14 cellular contexts compared by ENCODE assay signal in genomic region chr17:1555618-1556471, GRCh38. TPM values are rescaled to one million over a fixed set of nuclear protein-coding genes. Genes with fewer than 3 reads are reported as not detected.
DNase-seq lines count a peak whose midpoint lies in the region; ATAC-seq, FAIRE-seq and TF ChIP-seq lines count a peak whose summit lies in the region.
"Had no signal": no experiment of that assay in that cellular context is flagged by ENCODE, and none has a peak within 500 bp of the region (broad histone marks: within the 10 kb centered on the region; RNA-seq: fewer than 3 reads in every experiment).

No MANE protein-coding gene starts in this region.

- POLR2A ChIA-PET in GM12878 (lab: Charles Lee) = interaction anchor here (0.6 kb wide), 1 partner anchor 227 kb away, joined by 3 read pairs; no protein-coding TSS in a partner anchor
- POLR2A ChIA-PET in A673 (lab: Charles Lee; ENCODE audit: low non-redundant PET) = no interaction called here

- H3K4me1 Mint-ChIP-seq in mesothelial cell of epicardium = peaks cover 13% of the 10 kb centered on the region

- 1% methylated on average over 15 of the region's 15 CpGs for WGBS in GM12878 (ENCODE audit: insufficient coverage, insufficient replicate concordance, low lambda C conversion rate, missing lambda C conversion rate)

- intact Hi-C loops in GM12878 (cut with micrococcal nuclease; ENCODE audit: unreplicated experiment) (no loop called here), A673 (cut with micrococcal nuclease; ENCODE audit: unreplicated experiment) (no loop called here)

- CTCF ChIA-PET in GM12878 (lab: Yijun Ruan, JAX) (interaction anchor here (0.9 to 4.1 kb wide), 5 partner anchors 18 to 190 kb away, joined by 3 to 17 read pairs (median 7); no protein-coding TSS in a partner anchor), A673 (lab: Charles Lee) (no interaction called here)

- SMC1A ChIA-PET in GM12878 (lab: Charles Lee; ENCODE audit: uncharacterized antibody, unreplicated experiment) = interaction anchor here (0.9 to 1.5 kb wide), 6 partner anchors 23 to 187 kb away, joined by 3 to 4 read pairs (median 3); no protein-coding TSS in a partner anchor

- H3K27ac ChIP-seq in DOHH2 (ENCODE audit: low read depth, low read length) = peak overlapping the region; percentile 45; the same call in 1 of the 2 replicates
- H3K27ac ChIP-seq in GM12878 (ENCODE audit: control insufficient read depth, insufficient read depth) = peak overlapping the region; percentile 69
- no peak overlapping the region for H3K27ac ChIP-seq in osteoblast (ENCODE audit: low read depth, low read length)
- no peak overlapping the region for H3K27ac ChIP-seq in A673 (ENCODE audit: low read depth, low read length, poor library complexity, severe bottlenecking)

- peaks cover 12% of the 10 kb centered on the region for H3K36me3 Mint-ChIP-seq in mesothelial cell of epicardium

- peak overlapping the region; percentile 54 for H3K4me2 ChIP-seq in DOHH2 (ENCODE audit: low read length)
- peak overlapping the region; percentile 85 for H3K4me2 ChIP-seq in GM12878 (ENCODE audit: control insufficient read depth, insufficient read depth)
- no peak overlapping the region for H3K4me2 ChIP-seq in osteoblast (ENCODE audit: insufficient read depth, low read length)

- peak overlapping the region; percentile 35; the same call in 1 of the 2 replicates for H3K9ac ChIP-seq in GM12878 (ENCODE audit: control insufficient read depth, insufficient read depth, low read length)

- H3K4me3 ChIP-seq in DOHH2 (ENCODE audit: low read length) = peak overlapping the region; percentile 23; the same call in 1 of the 2 replicates
- no peak overlapping the region for H3K4me3 ChIP-seq in GM12878
- no peak overlapping the region for H3K4me3 ChIP-seq in osteoblast (ENCODE audit: insufficient read depth, low read length)
- H3K4me3 ChIP-seq in A673 (ENCODE audit: low read depth, low read length, poor library complexity, severe bottlenecking) = no peak overlapping the region

- H2AFZ ChIP-seq in GM12878 (ENCODE audit: control insufficient read depth, low read depth, low read length) (peak overlapping the region; percentile 46), osteoblast (ENCODE audit: low read length) (no peak overlapping the region)

- no peak for TF ChIP-seq POLR2A in GM12878 (IDR thresholded peaks at IDR 0.05; ENCODE audit: low read depth, low read length)

- H3K27ac Mint-ChIP-seq in mesothelial cell of epicardium = no peak overlapping the region
- H3K27ac Mint-ChIP-seq: activated naive CD4-positive, alpha-beta T cell treated with anti-CD3 and anti-CD28 coated beads, Interleukin-2, amount 50 U/mL, for 24 hours had no signal

- no peak overlapping the region for H3K4me3 Mint-ChIP-seq in mesothelial cell of epicardium
- H3K4me3 Mint-ChIP-seq: activated naive CD4-positive, alpha-beta T cell treated with anti-CD3 and anti-CD28 coated beads, Interleukin-2, amount 50 U/mL, for 24 hours had no signal

- H3K27me3 Mint-ChIP-seq in mesothelial cell of epicardium (ENCODE audit: low read depth) = no peaks in the 10 kb centered on the region
- H3K27me3 Mint-ChIP-seq: activated naive CD4-positive, alpha-beta T cell treated with anti-CD3 and anti-CD28 coated beads, Interleukin-2, amount 50 U/mL, for 24 hours; naive thymus-derived CD8-positive, alpha-beta T cell had no signal

- no peak for TF ChIP-seq RAD21 in GM12878 (IDR thresholded peaks at IDR 0.05; ENCODE audit: insufficient read depth, low read depth, low read length)

- in situ Hi-C loops in KBM-7 (cut with MboI; ENCODE audit: low pct_unique_long_range_greater_than_20kb, low sequenced_read_pairs) = no loop called here
- in situ Hi-C loops in GM12878 (cut with MboI) = no loop called here

- H3K27me3 ChIP-seq in DOHH2 (ENCODE audit: control insufficient read depth, low read length) (no peaks in the 10 kb centered on the region), GM12878 (replicated peaks in 1 of 2; ENCODE audit: control insufficient read depth in 2 of 2, insufficient read depth in 2 of 2, low read length in 1 of 2) (no peaks in the 10 kb centered on the region), osteoblast (ENCODE audit: insufficient read depth, low read length) (no peaks in the 10 kb centered on the region), A673 (replicated peaks; ENCODE audit: insufficient read depth, low read depth, low read length, poor library complexity) (no peaks in the 10 kb centered on the region)

- TF ChIP-seq CTCF in DOHH2 (IDR thresholded peaks at IDR 0.05; ENCODE audit: low read depth, low read length, poor library complexity, severe bottlenecking) = no peak
- no peak for TF ChIP-seq CTCF in GM12878 (IDR thresholded peaks at IDR 0.05 in 2 of 3, conservative IDR thresholded peaks at IDR 0.05 in 1 of 3; ENCODE audit: control insufficient read depth in 2 of 3, extremely low read depth in 1 of 3, insufficient read depth in 1 of 3, low read depth in 3 of 3, low read length in 3 of 3)
- TF ChIP-seq CTCF in osteoblast (IDR thresholded peaks at IDR 0.05; ENCODE audit: extremely low read depth, low read depth, low read length) = no peak
- TF ChIP-seq CTCF in mesothelial cell of epicardium (IDR thresholded peaks at IDR 0.05; ENCODE audit: unreplicated experiment) = no peak
- TF ChIP-seq CTCF in A673 (conservative IDR thresholded peaks at IDR 0.05; ENCODE audit: low read depth, low read length) = no peak

- peaks cover 9% of the 10 kb centered on the region; the same call in 1 of the 2 replicates for H3F3A ChIP-seq in DOHH2 (ENCODE audit: control insufficient read depth, insufficient read depth)

- peak; percentile 62 for FAIRE-seq in GM12878 (lab: Jason Lieb, UNC)
- FAIRE-seq: TTC549 had no signal

- BruUV-seq in GM12878 (replicated peaks; lab: Mats Ljungman, UMichigan) = no TSS peak
- BruUV-seq in A673 (replicated peaks; lab: Mats Ljungman, UMichigan) = no TSS peak

- RAD21 ChIA-PET in GM12878 (lab: Charles Lee; ENCODE audit: unreplicated experiment) = interaction anchor here (0.8 to 2.1 kb wide), 5 partner anchors 18 to 191 kb away, joined by 3 to 6 read pairs (median 4); partner anchors contain the start of genes INPP5K and RILP

- DNase-seq in KBM-7 (peak; percentile 85), GM12878 (ENCODE audit: low read depth, low spot score) (peak; percentile 43), osteoblast (ENCODE audit: insufficient read length, low spot score, missing footprints) (peak; percentile 3), mesothelial cell of epicardium (ENCODE audit: low spot score in 2 of 2, unreplicated experiment in 2 of 2) (no peak), NCI-H1694 (lab: John Stamatoyannopoulos, UW) (no peak), A673 (ENCODE audit: low spot score) (no peak)
- DNase-seq in stimulated activated CD4-positive, alpha-beta T cell treated with anti-CD3 and anti-CD28 coated beads, Interleukin-15, amount 100 ng/mL, for 24 hours = no peak
- DNase-seq: hippocampal formation; MM.1S; naive thymus-derived CD8-positive, alpha-beta T cell; NCI-H526 treated with DMSO at 0.1 percent for 48 hours had no signal

- H3K9me3 Mint-ChIP-seq in mesothelial cell of epicardium = no peaks in the 10 kb centered on the region
- H3K9me3 Mint-ChIP-seq: activated naive CD4-positive, alpha-beta T cell treated with anti-CD3 and anti-CD28 coated beads, Interleukin-2, amount 50 U/mL, for 24 hours; naive thymus-derived CD8-positive, alpha-beta T cell had no signal

- H3K9me3 ChIP-seq in DOHH2 (ENCODE audit: control insufficient read depth, insufficient read depth, low read length) (no peaks in the 10 kb centered on the region), GM12878 (replicated peaks; ENCODE audit: control insufficient read depth, insufficient read depth, low read length) (no peaks in the 10 kb centered on the region), osteoblast (ENCODE audit: low read depth, low read length) (no peaks in the 10 kb centered on the region), A673 (ENCODE audit: low read depth, low read length, poor library complexity, severe bottlenecking) (no peaks in the 10 kb centered on the region)

- peak; percentile 81 for ATAC-seq in GM12878
- ATAC-seq: naive thymus-derived CD8-positive, alpha-beta T cell had no signal

- H3K36me3 ChIP-seq in DOHH2 (ENCODE audit: control insufficient read depth, low read length) (peaks cover 83% of the 10 kb centered on the region), GM12878 (ENCODE audit: control insufficient read depth in 2 of 2, insufficient read depth in 2 of 2, low read length in 1 of 2) (peaks cover 8 to 11% of the 10 kb centered on the region in 2 experiments; a peak in 3 of 4 replicates), osteoblast (ENCODE audit: insufficient read depth, low read length) (peaks cover 31% of the 10 kb centered on the region), A673 (ENCODE audit: insufficient read depth, low read length, poor library complexity, severe bottlenecking) (peaks cover 4% of the 10 kb centered on the region)

- peaks cover 22% of the 10 kb centered on the region for H4K20me1 ChIP-seq in DOHH2 (ENCODE audit: control insufficient read depth, insufficient read depth, low read depth, low read length)
- H4K20me1 ChIP-seq in GM12878 (ENCODE audit: control insufficient read depth, insufficient read depth) = peaks cover 6% of the 10 kb centered on the region; the same call in 1 of the 2 replicates
- peaks cover 59% of the 10 kb centered on the region for H4K20me1 ChIP-seq in osteoblast (ENCODE audit: insufficient read depth, low read length)

- no peaks in the 10 kb centered on the region for H3K9me2 ChIP-seq in DOHH2 (replicated peaks; ENCODE audit: control insufficient read depth, low read length)

- H3K4me1 ChIP-seq in DOHH2 (ENCODE audit: control insufficient read depth, low read length) (peaks cover 44% of the 10 kb centered on the region), GM12878 (ENCODE audit: control insufficient read depth, insufficient read depth, low read length) (peaks cover 39% of the 10 kb centered on the region), osteoblast (ENCODE audit: insufficient read depth, low read length) (peaks cover 7% of the 10 kb centered on the region), A673 (ENCODE audit: insufficient read depth, low read length, poor library complexity, severe bottlenecking) (peaks cover 8% of the 10 kb centered on the region)

- peaks cover 77% of the 10 kb centered on the region for H3K79me2 ChIP-seq in DOHH2 (ENCODE audit: control insufficient read depth, low read length)
- peaks cover 42% of the 10 kb centered on the region for H3K79me2 ChIP-seq in GM12878 (ENCODE audit: control insufficient read depth, insufficient read depth, low read length)
- peaks cover 80% of the 10 kb centered on the region for H3K79me2 ChIP-seq in osteoblast (ENCODE audit: insufficient read depth, low read length)

- peak in 1 of 2 experiments; percentile 20; a peak in 1 of 4 replicates for TF ChIP-seq EP300 in GM12878 (IDR thresholded peaks at IDR 0.05; ENCODE audit: borderline replicate concordance in 1 of 2, control insufficient read depth in 1 of 2, low read depth in 2 of 2, low read length in 2 of 2)

RNA-seq across cellular contexts. Expression of gene PITPNA, which starts 6.7 kb away (rescaled TPM):
- total RNA-seq in GM12878 (2013; cell fraction: nucleolus; rRNA removed) = 25.6 and 31.4 TPM in 2 replicates
- total RNA-seq in GM12878 (2014; rRNA removed) (24.6 and 24.8 TPM in 2 replicates), GM12878 (2014; rRNA removed; fragmentation: Illumina TruSeq; extraction: Trizol) (19.7 and 21.0 TPM in 2 replicates), GM12878 (2021) (62.8 and 65.4 TPM in 2 replicates), osteoblast (19.2 and 21.5 TPM in 2 replicates), mesothelial cell of epicardium (58.3 to 63.4 TPM (median 61.8 TPM) in 3 replicates), A673 (2021) (75.7 and 93.1 TPM in 2 replicates)
- polyA plus RNA-seq in GM12878 (2011; ENCODE audit: low read depth) = 25.9 TPM
- polyA plus RNA-seq in GM12878 (2011; rRNA removed) (45.6 and 58.4 TPM in 2 replicates), GM12878 (2014; fragmentation: Illumina TruSeq; extraction: Trizol) (67.3 and 88.1 TPM in 2 replicates), GM12878 (2014; fragmentation: Nextera tagmentation; extraction: Ambion mirVana) (10 to 100 TPM; 11.0 to 14.6 TPM), GM12878 (2014; rRNA removed) (50.4 and 51.8 TPM in 2 replicates), GM12878 (2016; fragmentation: Nextera tagmentation; extraction: Ambion mirVana) (10 to 100 TPM in 1 of 2 experiments, 1 to 10 TPM in 1; 5.2 to 41.7 TPM)
- polyA plus RNA-seq in GM12878 (2011; cell fraction: cytosol; rRNA removed) = 38.9 and 40.8 TPM in 2 replicates
- 21.5 and 27.6 TPM in 2 replicates for polyA plus RNA-seq in GM12878 (2011; cell fraction: nucleus; rRNA removed)
- polyA plus RNA-seq in GM12878 (2012) = 27.0 and 28.6 TPM in 2 replicates
- polyA minus RNA-seq in GM12878 (2011; rRNA and poly(A)+ RNA removed) = 21.1 and 21.3 TPM in 2 replicates
- polyA minus RNA-seq in GM12878 (2011; cell fraction: cytosol; rRNA and poly(A)+ RNA removed) = 9.2 and 10.2 TPM in 2 replicates
- 2.1 and 4.8 TPM in 2 replicates for polyA minus RNA-seq in GM12878 (2011; cell fraction: nucleus; rRNA and poly(A)+ RNA removed)

RNA-seq across cellular contexts. Expression of gene INPP5K, which starts 39.4 kb away (rescaled TPM):
- 15.8 and 18.2 TPM in 2 replicates for total RNA-seq in GM12878 (2013; cell fraction: nucleolus; rRNA removed)
- total RNA-seq in GM12878 (2014; rRNA removed) (28.9 and 33.9 TPM in 2 replicates), GM12878 (2014; rRNA removed; fragmentation: Illumina TruSeq; extraction: Trizol) (11.1 and 11.7 TPM in 2 replicates), GM12878 (2021) (20.5 and 23.1 TPM in 2 replicates), osteoblast (40.4 and 51.4 TPM in 2 replicates), mesothelial cell of epicardium (22.4 to 23.5 TPM (median 22.5 TPM) in 3 replicates), A673 (2021) (26.2 and 27.5 TPM in 2 replicates)
- 20.9 TPM for polyA plus RNA-seq in GM12878 (2011; ENCODE audit: low read depth)
- polyA plus RNA-seq in GM12878 (2011; rRNA removed) (22.4 and 29.0 TPM in 2 replicates), GM12878 (2014; fragmentation: Illumina TruSeq; extraction: Trizol) (16.3 and 16.4 TPM in 2 replicates), GM12878 (2014; fragmentation: Nextera tagmentation; extraction: Ambion mirVana) (1 to 10 TPM in 1 of 2 experiments, under 1 TPM in 1; 0.58 to 1.5 TPM), GM12878 (2014; rRNA removed) (38.9 and 41.2 TPM in 2 replicates), GM12878 (2016; fragmentation: Nextera tagmentation; extraction: Ambion mirVana) (10 to 100 TPM; 23.6 to 26.7 TPM)
- 25.8 and 27.6 TPM in 2 replicates for polyA plus RNA-seq in GM12878 (2011; cell fraction: cytosol; rRNA removed)
- polyA plus RNA-seq in GM12878 (2011; cell fraction: nucleus; rRNA removed) = 37.6 and 47.7 TPM in 2 replicates
- 17.1 and 22.6 TPM in 2 replicates for polyA plus RNA-seq in GM12878 (2012)
- 34.2 and 37.1 TPM in 2 replicates for polyA minus RNA-seq in GM12878 (2011; rRNA and poly(A)+ RNA removed)
- polyA minus RNA-seq in GM12878 (2011; cell fraction: cytosol; rRNA and poly(A)+ RNA removed) = 11.6 and 18.7 TPM in 2 replicates
- 16.7 and 31.7 TPM in 2 replicates for polyA minus RNA-seq in GM12878 (2011; cell fraction: nucleus; rRNA and poly(A)+ RNA removed)

Comparison
In these comparisons a context has a peak if more than half of its experiments do, and no peak if none do; other contexts are left out.
1. H3K27ac ChIP-seq: peak in DOHH2 (single experiment) and GM12878 (single experiment); none in osteoblast (single experiment) and A673 (single experiment).
2. DNase-seq: peak in KBM-7 (single experiment), GM12878 (single experiment) and osteoblast (single experiment); none in stimulated activated CD4-positive, alpha-beta T cell treated with anti-CD3 and anti-CD28 coated beads, Interleukin-15, amount 100 ng/mL, for 24 hours (single experiment), mesothelial cell of epicardium (0 of 2), NCI-H1694 (single experiment) and A673 (single experiment).